ENCODE assay signal across 18 cellular contexts in genomic region chr16:89858973-89859808, GRCh38. TPM values are rescaled to one million over a fixed set of nuclear protein-coding genes. Genes with fewer than 3 reads are reported as not detected.
DNase-seq lines count a peak whose midpoint lies in the region; ATAC-seq and TF ChIP-seq lines count a peak whose summit lies in the region.
"Had no signal": no experiment of that assay in that cellular context is flagged by ENCODE, and none has a peak within 500 bp of the region (broad histone marks: within the 10 kb centered on the region; RNA-seq: fewer than 3 reads in every experiment).

No MANE protein-coding gene starts in this region.

- no peaks in the 10 kb centered on the region for H4K20me1 ChIP-seq in osteoblast (ENCODE audit: insufficient read depth, low read length)

- no peaks in the 10 kb centered on the region for H3K9me3 Mint-ChIP-seq in glutamatergic neuron (ENCODE audit: unreplicated experiment)
- H3K9me3 Mint-ChIP-seq: CD4-positive, CD25-positive, alpha-beta regulatory T cell; CD8-positive, alpha-beta memory T cell; HFFc6 had no signal

- peaks cover 16% of the 10 kb centered on the region for H3K4me1 Mint-ChIP-seq in glutamatergic neuron (ENCODE audit: low read depth, unreplicated experiment)

- no peak overlapping the region for H3K4me3 Mint-ChIP-seq in glutamatergic neuron (ENCODE audit: unreplicated experiment)
- H3K4me3 Mint-ChIP-seq: CD4-positive, CD25-positive, alpha-beta regulatory T cell; HFFc6 had no signal

- H3K27ac Mint-ChIP-seq in glutamatergic neuron (ENCODE audit: unreplicated experiment), result no peak overlapping the region
- H3K27ac Mint-ChIP-seq: CD4-positive, CD25-positive, alpha-beta regulatory T cell; HFFc6 had no signal

- H3K27ac ChIP-seq in osteoblast (ENCODE audit: low read depth, low read length), result no peak overlapping the region

- ATAC-seq in GM18511 (IDR thresholded peaks at IDR 0.05; ENCODE audit: unreplicated experiment), result no peak
- ATAC-seq in HG02870 (IDR thresholded peaks at IDR 0.05; ENCODE audit: unreplicated experiment), result no peak
- ATAC-seq: GM12878 had no signal

- no peaks in the 10 kb centered on the region for H3K79me2 ChIP-seq in osteoblast (ENCODE audit: insufficient read depth, low read length)

- H2AFZ ChIP-seq in osteoblast (ENCODE audit: low read length), result no peak overlapping the region

- no peaks in the 10 kb centered on the region for H3K36me3 ChIP-seq in osteoblast (ENCODE audit: insufficient read depth, low read length)
- H3K36me3 ChIP-seq: BE2C had no signal

- peaks cover 8% of the 10 kb centered on the region for H3K27me3 Mint-ChIP-seq in glutamatergic neuron (ENCODE audit: unreplicated experiment)

- TF ChIP-seq EP300 in Ishikawa (IDR thresholded peaks at IDR 0.05; ENCODE audit: borderline replicate concordance), result no peak

- no peaks in the 10 kb centered on the region for H3K36me3 Mint-ChIP-seq in glutamatergic neuron (ENCODE audit: unreplicated experiment)
- H3K36me3 Mint-ChIP-seq: CD4-positive, CD25-positive, alpha-beta regulatory T cell; CD8-positive, alpha-beta memory T cell had no signal

- peaks cover 7% of the 10 kb centered on the region for H3K4me1 ChIP-seq in osteoblast (ENCODE audit: insufficient read depth, low read length)
- H3K4me1 ChIP-seq: BE2C had no signal

- no peaks in the 10 kb centered on the region for H3K9me3 ChIP-seq in osteoblast (ENCODE audit: low read depth, low read length)
- H3K9me3 ChIP-seq: BE2C had no signal

- no peak overlapping the region for H3K4me3 ChIP-seq in osteoblast (ENCODE audit: insufficient read depth, low read length)
- H3K4me3 ChIP-seq: GM12878 had no signal

- DNase-seq in glutamatergic neuron (peak; percentile 11), osteoblast (ENCODE audit: insufficient read length, low spot score, missing footprints) (peak; percentile 61), NCI-H2029 treated with DMSO at 0.1 percent for 48 hours (lab: John Stamatoyannopoulos, UW) (no peak)
- DNase-seq: ACHN; BE2C; CD4-positive, CD25-positive, alpha-beta regulatory T cell; CD8-positive, alpha-beta memory T cell; COR-L47; DMS 273 treated with DMSO at 0.1 percent for 48 hours; DND-41; EL; HCEC 1CT; HFFc6; IMR-90 had no signal

- TF ChIP-seq CTCF in glutamatergic neuron (IDR thresholded peaks at IDR 0.05; ENCODE audit: partially characterized antibody, unreplicated experiment) (no peak), osteoblast (IDR thresholded peaks at IDR 0.05; ENCODE audit: extremely low read depth, low read depth, low read length) (no peak)

- TF ChIP-seq RAD21 in Ishikawa (IDR thresholded peaks at IDR 0.05; ENCODE audit: low read depth), result no peak

- no peak overlapping the region for H3K4me2 ChIP-seq in osteoblast (ENCODE audit: insufficient read depth, low read length)

- no peaks in the 10 kb centered on the region for H3K27me3 ChIP-seq in osteoblast (ENCODE audit: insufficient read depth, low read length)
- H3K27me3 ChIP-seq: BE2C had no signal

TF ChIP-seq in Ishikawa, 13 proteins besides CTCF, POLR2A, EP300 and RAD21:
- TF ChIP-seq MAX (IDR thresholded peaks at IDR 0.05) (peak; percentile 31), REST (IDR thresholded peaks at IDR 0.05; ENCODE audit: low read depth) (no peak), TAF1 (IDR thresholded peaks at IDR 0.05; ENCODE audit: low read depth) (no peak)
TF ChIP-seq in Ishikawa: peak in this region for 1.

RNA-seq across cellular contexts. Expression of gene TCF25, which starts 14.2 kb away (rescaled TPM):
- total RNA-seq in glutamatergic neuron (ENCODE audit: unreplicated experiment) (272 TPM), osteoblast (225 and 230 TPM in 2 replicates)

RNA-seq across cellular contexts. Expression of gene SPIRE2, which starts 30.9 kb away (rescaled TPM):
- total RNA-seq in glutamatergic neuron (ENCODE audit: unreplicated experiment) (39.2 TPM), osteoblast (0.72 and 1.5 TPM in 2 replicates)

RNA-seq across cellular contexts. Expression of gene FANCA, which starts 42.7 kb away (rescaled TPM):
- total RNA-seq in glutamatergic neuron (ENCODE audit: unreplicated experiment) (42.8 TPM), osteoblast (4.0 and 8.3 TPM in 2 replicates)

RNA-seq across cellular contexts. Expression of gene MC1R, which starts 59.5 kb away (rescaled TPM):
- total RNA-seq in glutamatergic neuron (ENCODE audit: unreplicated experiment), result 12.8 TPM
- 4.7 and 5.1 TPM in 2 replicates for total RNA-seq in osteoblast

Comparison
In these comparisons a context has a peak if more than half of its experiments do, and no peak if none do; other contexts are left out.
1. RNA of gene SPIRE2, which starts 30.9 kb away (total RNA-seq): 39.2 TPM in glutamatergic neuron (single experiment); 0.72 to 1.5 TPM in osteoblast; every median in the first group is over 10 times any median in the second.